ENCODE assay signal across 1 cellular context in the genomic region with DNA sequence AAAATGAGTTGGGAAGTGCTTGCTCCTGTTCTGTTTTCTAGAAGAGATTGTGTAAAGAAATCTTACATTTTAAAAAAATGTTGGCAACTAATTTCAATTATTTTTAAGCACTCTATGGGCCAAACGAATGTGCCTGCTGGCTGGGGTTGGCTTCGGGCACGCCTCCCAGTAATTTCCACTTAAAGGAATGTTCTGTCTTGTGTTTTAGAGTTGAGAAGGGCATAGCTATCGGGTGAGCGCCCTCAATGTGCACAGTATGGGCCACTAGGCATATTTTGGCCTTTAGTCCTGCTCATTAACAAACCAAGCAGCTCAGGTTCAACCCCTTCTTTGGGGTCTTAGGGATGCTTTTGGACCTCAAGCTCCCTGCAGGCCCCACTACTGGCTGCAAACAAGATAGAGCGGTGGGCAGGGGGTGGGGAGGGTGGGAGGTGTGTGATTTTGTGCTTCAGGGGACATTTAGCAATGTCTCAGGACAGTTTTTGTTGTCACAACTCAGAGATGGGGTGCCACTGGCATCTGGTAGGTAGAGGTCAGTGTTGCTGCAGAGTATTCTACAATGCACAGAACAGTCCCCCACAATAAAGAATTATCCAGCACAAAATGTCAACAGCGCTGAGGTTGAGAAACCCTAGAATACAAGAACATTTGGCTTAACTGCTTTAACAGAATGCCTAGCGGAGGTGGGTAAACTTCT.
TF ChIP-seq lines count a peak whose summit lies in the region.

No MANE protein-coding gene starts in this region.

TF ChIP-seq in GM23338, 12 proteins besides CTCF, POLR2A, EP300 and RAD21 (continued from another document):
- TF ChIP-seq, protein P1, sequence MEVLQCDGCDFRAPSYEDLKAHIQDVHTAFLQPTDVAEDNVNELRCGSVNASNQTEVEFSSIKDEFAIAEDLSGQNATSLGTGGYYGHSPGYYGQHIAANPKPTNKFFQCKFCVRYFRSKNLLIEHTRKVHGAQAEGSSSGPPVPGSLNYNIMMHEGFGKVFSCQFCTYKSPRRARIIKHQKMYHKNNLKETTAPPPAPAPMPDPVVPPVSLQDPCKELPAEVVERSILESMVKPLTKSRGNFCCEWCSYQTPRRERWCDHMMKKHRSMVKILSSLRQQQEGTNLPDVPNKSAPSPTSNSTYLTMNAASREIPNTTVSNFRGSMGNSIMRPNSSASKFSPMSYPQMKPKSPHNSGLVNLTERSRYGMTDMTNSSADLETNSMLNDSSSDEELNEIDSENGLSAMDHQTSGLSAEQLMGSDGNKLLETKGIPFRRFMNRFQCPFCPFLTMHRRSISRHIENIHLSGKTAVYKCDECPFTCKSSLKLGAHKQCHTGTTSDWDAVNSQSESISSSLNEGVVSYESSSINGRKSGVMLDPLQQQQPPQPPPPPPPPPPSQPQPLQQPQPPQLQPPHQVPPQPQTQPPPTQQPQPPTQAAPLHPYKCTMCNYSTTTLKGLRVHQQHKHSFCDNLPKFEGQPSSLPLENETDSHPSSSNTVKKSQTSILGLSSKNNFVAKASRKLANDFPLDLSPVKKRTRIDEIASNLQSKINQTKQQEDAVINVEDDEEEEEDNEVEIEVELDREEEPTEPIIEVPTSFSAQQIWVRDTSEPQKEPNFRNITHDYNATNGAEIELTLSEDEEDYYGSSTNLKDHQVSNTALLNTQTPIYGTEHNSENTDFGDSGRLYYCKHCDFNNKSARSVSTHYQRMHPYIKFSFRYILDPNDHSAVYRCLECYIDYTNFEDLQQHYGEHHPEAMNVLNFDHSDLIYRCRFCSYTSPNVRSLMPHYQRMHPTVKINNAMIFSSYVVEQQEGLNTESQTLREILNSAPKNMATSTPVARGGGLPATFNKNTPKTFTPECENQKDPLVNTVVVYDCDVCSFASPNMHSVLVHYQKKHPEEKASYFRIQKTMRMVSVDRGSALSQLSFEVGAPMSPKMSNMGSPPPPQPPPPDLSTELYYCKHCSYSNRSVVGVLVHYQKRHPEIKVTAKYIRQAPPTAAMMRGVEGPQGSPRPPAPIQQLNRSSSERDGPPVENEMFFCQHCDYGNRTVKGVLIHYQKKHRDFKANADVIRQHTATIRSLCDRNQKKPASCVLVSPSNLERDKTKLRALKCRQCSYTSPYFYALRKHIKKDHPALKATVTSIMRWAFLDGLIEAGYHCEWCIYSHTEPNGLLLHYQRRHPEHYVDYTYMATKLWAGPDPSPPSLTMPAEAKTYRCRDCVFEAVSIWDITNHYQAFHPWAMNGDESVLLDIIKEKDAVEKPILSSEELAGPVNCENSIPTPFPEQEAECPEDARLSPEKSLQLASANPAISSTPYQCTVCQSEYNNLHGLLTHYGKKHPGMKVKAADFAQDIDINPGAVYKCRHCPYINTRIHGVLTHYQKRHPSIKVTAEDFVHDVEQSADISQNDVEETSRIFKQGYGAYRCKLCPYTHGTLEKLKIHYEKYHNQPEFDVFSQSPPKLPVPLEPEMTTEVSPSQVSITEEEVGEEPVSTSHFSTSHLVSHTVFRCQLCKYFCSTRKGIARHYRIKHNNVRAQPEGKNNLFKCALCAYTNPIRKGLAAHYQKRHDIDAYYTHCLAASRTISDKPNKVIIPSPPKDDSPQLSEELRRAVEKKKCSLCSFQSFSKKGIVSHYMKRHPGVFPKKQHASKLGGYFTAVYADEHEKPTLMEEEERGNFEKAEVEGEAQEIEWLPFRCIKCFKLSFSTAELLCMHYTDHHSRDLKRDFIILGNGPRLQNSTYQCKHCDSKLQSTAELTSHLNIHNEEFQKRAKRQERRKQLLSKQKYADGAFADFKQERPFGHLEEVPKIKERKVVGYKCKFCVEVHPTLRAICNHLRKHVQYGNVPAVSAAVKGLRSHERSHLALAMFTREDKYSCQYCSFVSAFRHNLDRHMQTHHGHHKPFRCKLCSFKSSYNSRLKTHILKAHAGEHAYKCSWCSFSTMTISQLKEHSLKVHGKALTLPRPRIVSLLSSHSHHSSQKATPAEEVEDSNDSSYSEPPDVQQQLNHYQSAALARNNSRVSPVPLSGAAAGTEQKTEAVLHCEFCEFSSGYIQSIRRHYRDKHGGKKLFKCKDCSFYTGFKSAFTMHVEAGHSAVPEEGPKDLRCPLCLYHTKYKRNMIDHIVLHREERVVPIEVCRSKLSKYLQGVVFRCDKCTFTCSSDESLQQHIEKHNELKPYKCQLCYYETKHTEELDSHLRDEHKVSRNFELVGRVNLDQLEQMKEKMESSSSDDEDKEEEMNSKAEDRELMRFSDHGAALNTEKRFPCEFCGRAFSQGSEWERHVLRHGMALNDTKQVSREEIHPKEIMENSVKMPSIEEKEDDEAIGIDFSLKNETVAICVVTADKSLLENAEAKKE (CRISPR knock-in tag; IDR thresholded peaks at IDR 0.05) = no peak
- TF ChIP-seq POLR2AphosphoS5 (IDR thresholded peaks at IDR 0.05; ENCODE audit: low read depth) (no peak), EZH2phosphoT487 (IDR thresholded peaks at IDR 0.05; ENCODE audit: unreplicated experiment) (no peak), ZNF114 (CRISPR knock-in tag; IDR thresholded peaks at IDR 0.05) (no peak), CREB1 (CRISPR knock-in tag; IDR thresholded peaks at IDR 0.05; ENCODE audit: low read depth) (no peak)
- TF ChIP-seq, protein P2, sequence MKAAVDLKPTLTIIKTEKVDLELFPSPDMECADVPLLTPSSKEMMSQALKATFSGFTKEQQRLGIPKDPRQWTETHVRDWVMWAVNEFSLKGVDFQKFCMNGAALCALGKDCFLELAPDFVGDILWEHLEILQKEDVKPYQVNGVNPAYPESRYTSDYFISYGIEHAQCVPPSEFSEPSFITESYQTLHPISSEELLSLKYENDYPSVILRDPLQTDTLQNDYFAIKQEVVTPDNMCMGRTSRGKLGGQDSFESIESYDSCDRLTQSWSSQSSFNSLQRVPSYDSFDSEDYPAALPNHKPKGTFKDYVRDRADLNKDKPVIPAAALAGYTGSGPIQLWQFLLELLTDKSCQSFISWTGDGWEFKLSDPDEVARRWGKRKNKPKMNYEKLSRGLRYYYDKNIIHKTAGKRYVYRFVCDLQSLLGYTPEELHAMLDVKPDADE (IDR thresholded peaks at IDR 0.05) = no peak
